In genomic region chr20:50191065-50191565, GRCh38 we compare ENCODE assay signal across 1 cellular context.
TF ChIP-seq lines count a peak whose summit lies in the region.

No MANE protein-coding gene starts in this region.

TF ChIP-seq in HepG2, 621 proteins besides CTCF, POLR2A, EP300 and RAD21 (continued from another document and continues in another):
- no peak for TF ChIP-seq ZNF362 (CRISPR knock-in tag; IDR thresholded peaks at IDR 0.05; ENCODE audit: borderline replicate concordance)
- TF ChIP-seq ZNF430 (CRISPR knock-in tag; IDR thresholded peaks at IDR 0.05) = no peak; the same call in 1 of the 2 replicates
- no peak for TF ChIP-seq TARDBP (CRISPR knock-in tag; IDR thresholded peaks at IDR 0.05)
- TF ChIP-seq CENPBD1 (CRISPR knock-in tag; IDR thresholded peaks at IDR 0.05; ENCODE audit: borderline replicate concordance, low read depth) = no peak; the same call in 1 of the 2 replicates
- TF ChIP-seq ZBED4 (CRISPR knock-in tag; IDR thresholded peaks at IDR 0.05; ENCODE audit: borderline replicate concordance) = 0 out of 2 replicates have a peak, but pooled peaks have one; percentile 2
- no peak for TF ChIP-seq ZBTB40 (IDR thresholded peaks at IDR 0.05)
- no peak for TF ChIP-seq ZBTB40 (CRISPR knock-in tag; IDR thresholded peaks at IDR 0.05)
- TF ChIP-seq ZXDC (CRISPR knock-in tag; IDR thresholded peaks at IDR 0.05) = no peak; the same call in 1 of the 2 replicates
- no peak for TF ChIP-seq ZNF879 (CRISPR knock-in tag; IDR thresholded peaks at IDR 0.05)
- no peak for TF ChIP-seq ZNF24 (IDR thresholded peaks at IDR 0.05)
- no peak for TF ChIP-seq SIN3A (IDR thresholded peaks at IDR 0.05; ENCODE audit: borderline replicate concordance, low read depth, low read length)
- no peak for TF ChIP-seq YEATS2 (CRISPR knock-in tag; IDR thresholded peaks at IDR 0.05; ENCODE audit: borderline replicate concordance)
- no peak for TF ChIP-seq FOXK2 (IDR thresholded peaks at IDR 0.05)
- TF ChIP-seq TAF1 (CRISPR knock-in tag; IDR thresholded peaks at IDR 0.05) = peak; percentile 17; the same call in 1 of the 2 replicates
- TF ChIP-seq PPARG (CRISPR knock-in tag; conservative IDR thresholded peaks at IDR 0.05) = no peak
- TF ChIP-seq ZSCAN31 (CRISPR knock-in tag; IDR thresholded peaks at IDR 0.05; ENCODE audit: low read depth) = 0 out of 2 replicates have a peak, but pooled peaks have one; percentile 10
- TF ChIP-seq PHF20 (CRISPR knock-in tag; IDR thresholded peaks at IDR 0.05) = no peak
- TF ChIP-seq ATM (IDR thresholded peaks at IDR 0.05; ENCODE audit: borderline replicate concordance) = no peak
- TF ChIP-seq EED (CRISPR knock-in tag; IDR thresholded peaks at IDR 0.05) = 0 out of 2 replicates have a peak, but pooled peaks have one; percentile 22
- TF ChIP-seq HIC2 (CRISPR knock-in tag; IDR thresholded peaks at IDR 0.05; ENCODE audit: low read depth) = no peak
- TF ChIP-seq ZNF570 (CRISPR knock-in tag; IDR thresholded peaks at IDR 0.05; ENCODE audit: borderline replicate concordance) = no peak
- no peak for TF ChIP-seq ZBTB39 (CRISPR knock-in tag; IDR thresholded peaks at IDR 0.05)
- TF ChIP-seq PAX8 (CRISPR knock-in tag; IDR thresholded peaks at IDR 0.05; ENCODE audit: borderline replicate concordance) = no peak
- peak; percentile 26; the same call in 1 of the 2 replicates for TF ChIP-seq SALL2 (CRISPR knock-in tag; IDR thresholded peaks at IDR 0.05)
- no peak for TF ChIP-seq ZEB1 (IDR thresholded peaks at IDR 0.05; ENCODE audit: insufficient replicate concordance, low read depth)
- TF ChIP-seq SIX4 (CRISPR knock-in tag; IDR thresholded peaks at IDR 0.05) = no peak
- TF ChIP-seq ZNF503 (CRISPR knock-in tag; IDR thresholded peaks at IDR 0.05) = no peak
- TF ChIP-seq BRCA1 (CRISPR knock-in tag; IDR thresholded peaks at IDR 0.05) = 0 out of 2 replicates have a peak, but pooled peaks have one; percentile 18
- no peak for TF ChIP-seq RFXAP (CRISPR knock-in tag; IDR thresholded peaks at IDR 0.05; ENCODE audit: borderline replicate concordance)
- no peak for TF ChIP-seq MEIS2 (CRISPR knock-in tag; IDR thresholded peaks at IDR 0.05)
- TF ChIP-seq ZNF766 (CRISPR knock-in tag; IDR thresholded peaks at IDR 0.05; ENCODE audit: borderline replicate concordance) = 0 out of 2 replicates have a peak, but pooled peaks have one; percentile 11
- TF ChIP-seq SMAD9 (CRISPR knock-in tag; IDR thresholded peaks at IDR 0.05) = 0 out of 2 replicates have a peak, but pooled peaks have one; percentile 17
